8 cellular contexts compared by ENCODE assay signal in genomic region chr3:50350527-50351317, GRCh38. TPM values are rescaled to one million over a fixed set of nuclear protein-coding genes. Genes with fewer than 3 reads are reported as not detected.
DNase-seq lines count a peak whose midpoint lies in the region; ATAC-seq and TF ChIP-seq lines count a peak whose summit lies in the region.

CYB561D2 (plus strand) TSS chr3:50350862; CDS start chr3:50351434, 572 bp downstream.
NPRL2 (minus strand) TSS chr3:50350775; CDS start chr3:50350652, 123 bp downstream.

- TF ChIP-seq POLR2A in GM15510 (IDR thresholded peaks at IDR 0.05; ENCODE audit: borderline replicate concordance, extremely low read depth, insufficient read length) = peak; percentile 95
- peak in 3 of 4 donors; percentile 67 to 91 (median 91) for TF ChIP-seq POLR2A in upper lobe of left lung (IDR thresholded peaks at IDR 0.05)

- H3K9me3 Mint-ChIP-seq in T-helper 1 cell treated with Interleukin-12 subunit alpha and Interleukin-12 subunit beta and Interleukin-4 antibody, amounts not matched to agents 30 μg/mL and 1 μg/mL, for 36 hours = no peaks in the 10 kb centered on the region

- H3K27ac ChIP-seq in heart right ventricle (peak within 1 kb of the TSS; percentile 84 to 97 (median 92)), upper lobe of left lung (peak within 1 kb of the TSS; percentile 89 to 98 (median 92))

- DNase-seq in NCI-H1694 treated with DMSO at 0.1 percent for 48 hours (lab: John Stamatoyannopoulos, UW) (peak; percentile 57), amniotic stem cell (lab: John Stamatoyannopoulos, UW) (peak; percentile 77), heart right ventricle (peak; percentile 96 to 98), posterior vena cava (ENCODE audit: low spot score) (peak; percentile 99), upper lobe of left lung (peak; percentile 98 to 100)

- 0% methylated on average over 64 of the region's 64 CpGs for WGBS in heart right ventricle, 2 donors
- WGBS in upper lobe of left lung, 2 donors = 3 to 4% methylated on average over 5 to 18 of the region's 64 CpGs

- ATAC-seq in HG02884 (IDR thresholded peaks at IDR 0.05; ENCODE audit: unreplicated experiment) (peak; percentile 82), heart right ventricle (peak; percentile 94 to 97 (median 96)), upper lobe of left lung (ENCODE audit: low FRiP score in 2 of 2) (peak; percentile 96 to 97)

- H3K4me1 ChIP-seq in heart right ventricle = peaks cover 21 to 63% (median 42%) of the 10 kb centered on the region in 9 donors
- H3K4me1 ChIP-seq in upper lobe of left lung = peaks cover 31 to 69% (median 37%) of the 10 kb centered on the region in 4 donors

- H3K36me3 Mint-ChIP-seq in T-helper 1 cell treated with Interleukin-12 subunit alpha and Interleukin-12 subunit beta and Interleukin-4 antibody, amounts not matched to agents 30 μg/mL and 1 μg/mL, for 36 hours (ENCODE audit: low read depth) = peaks cover 41% of the 10 kb centered on the region

- no peaks in the 10 kb centered on the region for H3K27me3 Mint-ChIP-seq in T-helper 1 cell treated with Interleukin-12 subunit alpha and Interleukin-12 subunit beta and Interleukin-4 antibody, amounts not matched to agents 30 μg/mL and 1 μg/mL, for 36 hours (ENCODE audit: low read depth)

- peak within 1 kb of the TSS; percentile 42 to 89 (median 72) for H3K4me3 ChIP-seq in heart right ventricle
- peak within 1 kb of the TSS; percentile 56 to 86 (median 74) for H3K4me3 ChIP-seq in upper lobe of left lung

- TF ChIP-seq EP300 in upper lobe of left lung (IDR thresholded peaks at IDR 0.05) = no peak

- TF ChIP-seq CTCF in heart right ventricle (IDR thresholded peaks at IDR 0.05) (no peak), upper lobe of left lung (IDR thresholded peaks at IDR 0.05) (peak in 2 of 6 experiments; percentile 5 to 24)

- peaks cover 40% of the 10 kb centered on the region for H3K4me1 Mint-ChIP-seq in T-helper 1 cell treated with Interleukin-12 subunit alpha and Interleukin-12 subunit beta and Interleukin-4 antibody, amounts not matched to agents 30 μg/mL and 1 μg/mL, for 36 hours (ENCODE audit: low read depth)

- intact Hi-C loops in heart right ventricle (cut with DNase I) = loop anchor here in 2 of 10 donors (5.0 kb wide), 2 partner anchors 192 to 262 kb away; partner anchors contain the start of gene CISH (in 1 of the 2)
- intact Hi-C loops in posterior vena cava (cut with DNase I) = no loop called here

- H3K36me3 ChIP-seq in heart right ventricle (peaks cover 0 to 60% (median 23%) of the 10 kb centered on the region in 9 donors), upper lobe of left lung (peaks cover 21 to 48% (median 40%) of the 10 kb centered on the region in 4 donors)

- no peaks in the 10 kb centered on the region for H3K27me3 ChIP-seq in heart right ventricle
- H3K27me3 ChIP-seq in upper lobe of left lung = no peaks in the 10 kb centered on the region

- peak within 1 kb of the TSS; percentile 91 for H3K4me3 Mint-ChIP-seq in T-helper 1 cell treated with Interleukin-12 subunit alpha and Interleukin-12 subunit beta and Interleukin-4 antibody, amounts not matched to agents 30 μg/mL and 1 μg/mL, for 36 hours

- no peaks in the 10 kb centered on the region for H3K9me3 ChIP-seq in heart right ventricle
- no peaks in the 10 kb centered on the region for H3K9me3 ChIP-seq in upper lobe of left lung

- peak within 1 kb of the TSS; percentile 97 for H3K27ac Mint-ChIP-seq in T-helper 1 cell treated with Interleukin-12 subunit alpha and Interleukin-12 subunit beta and Interleukin-4 antibody, amounts not matched to agents 30 μg/mL and 1 μg/mL, for 36 hours

RNA-seq across cellular contexts. Expression of gene CYB561D2, which starts in this region (rescaled TPM):
- 10 to 100 TPM in 1 of 10 donors, 1 to 10 TPM in 9; 3.9 to 10.9 (median 5.6) TPM for total RNA-seq in heart right ventricle
- polyA plus RNA-seq in heart right ventricle = 10 to 100 TPM in 1 of 2 donors, 1 to 10 TPM in 1; 8.1 to 21.8 TPM
- total RNA-seq in posterior vena cava = 10 to 100 TPM in 1 of 2 donors, 1 to 10 TPM in 1; 7.9 to 10.5 TPM
- 10 to 100 TPM; 13.2 to 35.4 (median 26.8) TPM for total RNA-seq in upper lobe of left lung

RNA-seq across cellular contexts. Expression of gene NPRL2, which starts in this region (rescaled TPM):
- 10 to 100 TPM; 13.0 to 23.6 (median 16.3) TPM for total RNA-seq in heart right ventricle
- polyA plus RNA-seq in heart right ventricle = 10 to 100 TPM; 15.5 to 29.8 TPM
- 10 to 100 TPM; 10.6 to 17.4 TPM for total RNA-seq in posterior vena cava
- 10 to 100 TPM; 15.0 to 41.9 (median 17.3) TPM for total RNA-seq in upper lobe of left lung

Comparison
In these comparisons a context has a peak if more than half of its experiments do, and no peak if none do; other contexts are left out.
1. Peak in every context shown above with its lines: DNase-seq, ATAC-seq, H3K4me3 ChIP-seq and H3K27ac ChIP-seq.